1 cellular context compared by ENCODE assay signal in genomic region chr5:154191467-154192261, GRCh38.
TF ChIP-seq lines count a peak whose summit lies in the region.

No MANE protein-coding gene starts in this region.

TF ChIP-seq in WTC11, 78 proteins besides CTCF, POLR2A, EP300 and RAD21 (continued from another document):
- TF ChIP-seq ZNF425 (CRISPR knock-in tag; conservative IDR thresholded peaks at IDR 0.05), result no peak
- TF ChIP-seq ZNF219 (CRISPR knock-in tag; IDR thresholded peaks at IDR 0.05; ENCODE audit: borderline replicate concordance), result no peak
- TF ChIP-seq FOXP1 (CRISPR knock-in tag; IDR thresholded peaks at IDR 0.05; ENCODE audit: borderline replicate concordance), result no peak
- no peak for TF ChIP-seq USF1 (CRISPR knock-in tag; IDR thresholded peaks at IDR 0.05)
- TF ChIP-seq SP1 (CRISPR knock-in tag; conservative IDR thresholded peaks at IDR 0.05), result no peak
- no peak for TF ChIP-seq OVOL2 (CRISPR knock-in tag; IDR thresholded peaks at IDR 0.05; ENCODE audit: borderline replicate concordance)
- no peak for TF ChIP-seq HMGA2 (CRISPR knock-in tag; IDR thresholded peaks at IDR 0.05)
- no peak for TF ChIP-seq MLX (CRISPR knock-in tag; IDR thresholded peaks at IDR 0.05)
- no peak for TF ChIP-seq NFE2L1 (CRISPR knock-in tag; IDR thresholded peaks at IDR 0.05)
- no peak for TF ChIP-seq ZNF532 (CRISPR knock-in tag; IDR thresholded peaks at IDR 0.05; ENCODE audit: borderline replicate concordance)
- TF ChIP-seq ZBTB43 (CRISPR knock-in tag; IDR thresholded peaks at IDR 0.05), result no peak
- TF ChIP-seq EMX1 (CRISPR knock-in tag; IDR thresholded peaks at IDR 0.05), result no peak
